Comparison of ENCODE assay signal across 17 cellular contexts in the genomic region with DNA sequence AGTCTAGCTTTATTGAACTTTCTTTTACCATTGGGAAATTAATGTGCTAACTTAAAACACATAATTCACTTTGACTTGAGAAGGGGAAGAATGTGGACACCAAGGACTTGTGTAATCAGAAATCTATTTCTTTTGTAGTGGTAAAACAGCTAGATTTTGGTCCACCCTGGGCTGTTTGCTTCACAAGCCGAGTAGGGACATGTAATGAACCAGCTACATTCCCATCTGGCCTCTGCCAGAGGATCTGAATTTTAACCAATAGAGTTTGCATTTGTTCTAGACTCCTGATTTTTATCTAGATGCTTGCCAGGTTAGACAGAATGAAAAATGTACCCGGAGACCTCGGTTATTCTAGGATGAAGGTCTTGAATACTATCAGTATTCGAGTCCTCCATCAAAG. TPM values are rescaled to one million over a fixed set of nuclear protein-coding genes. Genes with fewer than 3 reads are reported as not detected.
DNase-seq lines count a peak whose midpoint lies in the region; ATAC-seq and TF ChIP-seq lines count a peak whose summit lies in the region.
"Had no signal": no experiment of that assay in that cellular context is flagged by ENCODE, and none has a peak within 500 bp of the region (broad histone marks: within the 10 kb centered on the region; RNA-seq: fewer than 3 reads in every experiment).

No MANE protein-coding gene starts in this region.

- H3K18ac ChIP-seq in mesendoderm (ENCODE audit: low read length): no peak overlapping the region

- H3K79me2 ChIP-seq in mesendoderm (ENCODE audit: control insufficient read depth, insufficient read depth, low read length): no peaks in the 10 kb centered on the region
- no peaks in the 10 kb centered on the region for H3K79me2 ChIP-seq in PC-3 (ENCODE audit: low read length)

- no peaks in the 10 kb centered on the region for H3K4me1 ChIP-seq in mesendoderm (ENCODE audit: control insufficient read depth, low read depth, low read length)
- H3K4me1 ChIP-seq in thoracic aorta (ENCODE audit: control insufficient read depth in 1 of 2, low read depth in 2 of 2): peaks cover 10 to 32% of the 10 kb centered on the region in 2 donors
- no peaks in the 10 kb centered on the region for H3K4me1 ChIP-seq in PC-3 (ENCODE audit: insufficient read depth, low read length)

- no TSS peak for BruUV-seq in PC-3 (replicated peaks; lab: Mats Ljungman, UMichigan)

- peak; percentile 28 for DNase-seq in DMS53 (lab: John Stamatoyannopoulos, UW)
- no peak for DNase-seq in DMS53 treated with DMSO at 0.1 percent for 48 hours (lab: John Stamatoyannopoulos, UW; ENCODE audit: unreplicated experiment)
- peak in 1 of 10 donors; percentile 10 for DNase-seq in dorsolateral prefrontal cortex
- DNase-seq in mesendoderm: no peak
- DNase-seq in thoracic aorta (ENCODE audit: low spot score): no peak
- no peak for DNase-seq in osteocyte (ENCODE audit: extremely low spot score, unreplicated experiment)
- DNase-seq in PC-3: no peak
- DNase-seq: activated CD4-positive, alpha-beta T cell treated with anti-CD3 and anti-CD28 coated beads for 36 hours; activated effector memory CD4-positive, alpha-beta T cell treated with anti-CD3 and anti-CD28 coated beads, Interleukin-2, amount 50 U/mL, for 16 hours; GM23248; NCI-H2081 had no signal

- H3K4me3 Mint-ChIP-seq in osteocyte (ENCODE audit: unreplicated experiment): no peak overlapping the region
- H3K4me3 Mint-ChIP-seq: activated CD4-positive, alpha-beta T cell treated with anti-CD3 and anti-CD28 coated beads for 36 hours had no signal

- H2BK120ac ChIP-seq in mesendoderm (ENCODE audit: low read depth, low read length): no peak overlapping the region

- peaks cover 67% of the 10 kb centered on the region for H3K27me3 Mint-ChIP-seq in osteocyte (ENCODE audit: unreplicated experiment)

- H3K9me3 Mint-ChIP-seq in osteocyte (ENCODE audit: unreplicated experiment): no peaks in the 10 kb centered on the region

- CTCF ChIA-PET in PC-3 (lab: Charles Lee): no interaction called here

- H3K4me2 ChIP-seq in mesendoderm (ENCODE audit: low read length) (no peak overlapping the region), PC-3 (ENCODE audit: low read length) (no peak overlapping the region)
- H3K4me2 ChIP-seq: BLaER1 treated with 17β-estradiol and CSF1 and Interleukin-3, amounts not matched to agents 10 nM and 100 nM had no signal

- no peak overlapping the region for H4K8ac ChIP-seq in mesendoderm (ENCODE audit: low read depth, low read length)

- intact Hi-C loops in dorsolateral prefrontal cortex (cut with DNase I): no loop called here
- intact Hi-C loops in PC-3 (cut with micrococcal nuclease): no loop called here

- H3K4me1 Mint-ChIP-seq in osteocyte (ENCODE audit: unreplicated experiment): peaks cover 12% of the 10 kb centered on the region

- no peak for ATAC-seq in thoracic aorta (ENCODE audit: insufficient number of reproducible peaks, low FRiP score, low read depth)
- no peak for ATAC-seq in GM18870 (IDR thresholded peaks at IDR 0.05; ENCODE audit: unreplicated experiment)
- ATAC-seq in PC-3: no peak
- ATAC-seq: activated CD4-positive, alpha-beta T cell treated with anti-CD3 and anti-CD28 coated beads for 36 hours; K562 had no signal

- H3K27ac Mint-ChIP-seq in osteocyte (ENCODE audit: unreplicated experiment): no peak overlapping the region
- H3K27ac Mint-ChIP-seq: activated CD4-positive, alpha-beta T cell treated with anti-CD3 and anti-CD28 coated beads for 36 hours had no signal

- WGBS in mesendoderm (ENCODE audit: extremely low coverage, insufficient coverage, low lambda C conversion rate): no CpG with 5 or more reads among the region's 4 CpGs

- H3K9me3 ChIP-seq in thoracic aorta (no peaks in the 10 kb centered on the region), PC-3 (ENCODE audit: low read length) (no peaks in the 10 kb centered on the region)

- TF ChIP-seq CTCF in dorsolateral prefrontal cortex (IDR thresholded peaks at IDR 0.05 in 54 of 56, conservative IDR thresholded peaks at IDR 0.05 in 2 of 56; ENCODE audit: low read depth in 1 of 56, partially characterized antibody in 56 of 56) (no peak), thoracic aorta (IDR thresholded peaks at IDR 0.05) (no peak), osteocyte (IDR thresholded peaks at IDR 0.05) (no peak), PC-3 (conservative IDR thresholded peaks at IDR 0.05; ENCODE audit: low read depth, low read length) (no peak)

- H3K36me3 Mint-ChIP-seq in osteocyte (ENCODE audit: unreplicated experiment): no peaks in the 10 kb centered on the region

- no peaks in the 10 kb centered on the region for H3K9me2 ChIP-seq in PC-3 (replicated peaks; ENCODE audit: low read length)

- no peaks in the 10 kb centered on the region for H4K20me1 ChIP-seq in PC-3 (ENCODE audit: low read length)
- H4K20me1 ChIP-seq: BLaER1 treated with 17β-estradiol and CSF1 and Interleukin-3, amounts not matched to agents 10 nM and 100 nM had no signal

- no peak overlapping the region for H4K5ac ChIP-seq in mesendoderm (ENCODE audit: low read length)

- H3K56ac ChIP-seq in mesendoderm (ENCODE audit: low read length): no peak overlapping the region

- no peak overlapping the region for H2AFZ ChIP-seq in PC-3 (ENCODE audit: low read length)
- H2AFZ ChIP-seq: GM23248 had no signal

- H3K27ac ChIP-seq in dorsolateral prefrontal cortex (peak overlapping the region in 31 of 59 donors; percentile 16 to 94 (median 78)), mesendoderm (ENCODE audit: low read depth, low read length) (no peak overlapping the region), thoracic aorta (peak overlapping the region; percentile 83), PC-3 (ENCODE audit: low read length) (no peak overlapping the region)
- H3K27ac ChIP-seq: 22Rv1; BLaER1 treated with 17β-estradiol and CSF1 and Interleukin-3, amounts not matched to agents 10 nM and 100 nM; GM23248; HL-60 had no signal

- H3K36me3 ChIP-seq in mesendoderm (ENCODE audit: control insufficient read depth, insufficient read depth, low read length): no peaks in the 10 kb centered on the region
- no peaks in the 10 kb centered on the region for H3K36me3 ChIP-seq in thoracic aorta
- no peaks in the 10 kb centered on the region for H3K36me3 ChIP-seq in PC-3 (ENCODE audit: low read depth, low read length)
- H3K36me3 ChIP-seq: BLaER1 treated with 17β-estradiol and CSF1 and Interleukin-3, amounts not matched to agents 10 nM and 100 nM had no signal

- H3K4me3 ChIP-seq in dorsolateral prefrontal cortex (peak overlapping the region in 52 of 59 donors; percentile 16 to 80 (median 68)), mesendoderm (ENCODE audit: low read length) (no peak overlapping the region), thoracic aorta (peak overlapping the region; percentile 85), PC-3 (ENCODE audit: low read length) (no peak overlapping the region)
- H3K4me3 ChIP-seq: BLaER1 treated with 17β-estradiol and CSF1 and Interleukin-3, amounts not matched to agents 10 nM and 100 nM; GM23248; K562 had no signal

- H2BK5ac ChIP-seq in mesendoderm (ENCODE audit: low read length): no peak overlapping the region

- no peak overlapping the region for H3K4ac ChIP-seq in mesendoderm (ENCODE audit: low read depth, low read length)

- H3K23ac ChIP-seq in mesendoderm (ENCODE audit: low read length): no peak overlapping the region

- H2AK5ac ChIP-seq in mesendoderm (ENCODE audit: low read length): no peak overlapping the region

- no peaks in the 10 kb centered on the region for H3F3A ChIP-seq in PC-3 (ENCODE audit: low read length, unreplicated experiment)

- H3K79me1 ChIP-seq in mesendoderm (ENCODE audit: low read length): no peaks in the 10 kb centered on the region

- H3K9ac ChIP-seq in mesendoderm (ENCODE audit: low read length) (no peak overlapping the region), PC-3 (ENCODE audit: low read length) (no peak overlapping the region)
- H3K9ac ChIP-seq: BLaER1 treated with 17β-estradiol and CSF1 and Interleukin-3, amounts not matched to agents 10 nM and 100 nM; GM23248 had no signal

- H3K27me3 ChIP-seq in dorsolateral prefrontal cortex: peaks cover 0 to 35% (median 0%) of the 10 kb centered on the region in 45 donors
- H3K27me3 ChIP-seq in mesendoderm (ENCODE audit: insufficient read depth, low read length, poor library complexity): no peaks in the 10 kb centered on the region
- H3K27me3 ChIP-seq in thoracic aorta (replicated peaks; ENCODE audit: insufficient read depth): no peaks in the 10 kb centered on the region
- H3K27me3 ChIP-seq in PC-3 (ENCODE audit: low read length): 0 out of 2 replicates have a peak, but pooled peaks cover 9% of the 10 kb centered on the region

- H2BK15ac ChIP-seq in mesendoderm (replicated peaks; ENCODE audit: low read depth): peak overlapping the region; percentile 20

- POLR2A ChIA-PET in PC-3 (lab: Charles Lee; ENCODE audit: unreplicated experiment): no interaction called here

RNA-seq across cellular contexts. Expression of a gene that starts 1.9 kb away (rescaled TPM):
- total RNA-seq in dorsolateral prefrontal cortex: 10 to 100 TPM; 18.9 to 98.5 (median 63.4) TPM
- 0.97 TPM for polyA plus RNA-seq in mesendoderm (2013, experiment 1 of 2)
- 1.1 TPM for polyA plus RNA-seq in mesendoderm (2013, experiment 2 of 2)
- total RNA-seq in thoracic aorta: 10 to 100 TPM in 1 of 2 donors, 1 to 10 TPM in 1; 4.5 to 56.7 TPM
- total RNA-seq in osteocyte: 0.43 TPM in 1 of 2 replicates, not detected in the other
- total RNA-seq in PC-3 (2014; rRNA removed): 0.07 TPM in 1 of 2 replicates, not detected in the other
- total RNA-seq: activated CD4-positive, alpha-beta T cell treated with anti-CD3 and anti-CD28 coated beads for 36 hours; K562; SK-MEL-5 had no signal

Comparison
In these comparisons a context has a peak if more than half of its experiments do, and no peak if none do; other contexts are left out.
1. H3K27ac ChIP-seq: peak in dorsolateral prefrontal cortex (31 of 59) and thoracic aorta (2 of 2); none in mesendoderm (single experiment) and PC-3 (single experiment).
2. H3K4me3 ChIP-seq: peak in dorsolateral prefrontal cortex (52 of 59) and thoracic aorta (single experiment); none in mesendoderm (single experiment) and PC-3 (single experiment).